1 cellular context compared by ENCODE assay signal in genomic region chr10:43228783-43229207, GRCh38.
TF ChIP-seq lines count a peak whose summit lies in the region.

No MANE protein-coding gene starts in this region.

TF ChIP-seq in SK-N-SH treated with all-trans-retinoic acid at 6 μM for 48 hours, 23 proteins besides CTCF, POLR2A, EP300 and RAD21 (continued from another document):
- TF ChIP-seq TSHZ2 (CRISPR knock-in tag; IDR thresholded peaks at IDR 0.05): no peak
- TF ChIP-seq PPARA (CRISPR knock-in tag; IDR thresholded peaks at IDR 0.05; ENCODE audit: borderline replicate concordance): no peak
- no peak for TF ChIP-seq ZNF8 (CRISPR knock-in tag; IDR thresholded peaks at IDR 0.05)
- TF ChIP-seq ARNTL (CRISPR knock-in tag; IDR thresholded peaks at IDR 0.05; ENCODE audit: borderline replicate concordance, low read depth): no peak
- TF ChIP-seq PATZ1 (CRISPR knock-in tag; IDR thresholded peaks at IDR 0.05; ENCODE audit: borderline replicate concordance): no peak
